8 cellular contexts compared by ENCODE assay signal in genomic region chr12:107319536-107320030, GRCh38.
DNase-seq lines count a peak whose midpoint lies in the region; ATAC-seq and TF ChIP-seq lines count a peak whose summit lies in the region.

No MANE protein-coding gene starts in this region.

- H3K4me3 Mint-ChIP-seq in activated CD8-positive, alpha-beta T cell treated with anti-CD3 and anti-CD28 coated beads, Interleukin-2, amount 10 ng/mL, durations not matched to agents 7 days and 5 days: peak overlapping the region; percentile 88

- no peak for TF ChIP-seq EP300 in SK-N-SH (IDR thresholded peaks at IDR 0.05; ENCODE audit: borderline replicate concordance in 1 of 2, low read depth in 1 of 2, low read length in 1 of 2)

- H3K36me3 Mint-ChIP-seq in activated CD8-positive, alpha-beta T cell treated with anti-CD3 and anti-CD28 coated beads, Interleukin-2, amount 10 ng/mL, durations not matched to agents 7 days and 5 days (ENCODE audit: low read depth): peaks cover 2% of the 10 kb centered on the region

- TF ChIP-seq CTCF in SK-N-SH (IDR thresholded peaks at IDR 0.05) (no peak), hepatocyte (IDR thresholded peaks at IDR 0.05; ENCODE audit: poor library complexity) (no peak)

- H3K4me1 Mint-ChIP-seq in activated CD8-positive, alpha-beta T cell treated with anti-CD3 and anti-CD28 coated beads, Interleukin-2, amount 10 ng/mL, durations not matched to agents 7 days and 5 days (ENCODE audit: low read depth): peaks cover 48% of the 10 kb centered on the region

- POLR2A ChIA-PET in SK-N-SH (lab: Yijun Ruan, JAX): interaction anchor here (1.9 kb wide), 1 partner anchor 78 kb away, joined by 4 read pairs; no protein-coding TSS in a partner anchor
- POLR2A ChIA-PET in activated CD8-positive, alpha-beta T cell treated with anti-CD3 and anti-CD28 coated beads, Interleukin-2, amount 10 ng/mL, durations not matched to agents 7 days and 5 days (lab: Charles Lee): interaction anchor here (0.7 to 7.0 kb wide), 14 partner anchors 8 to 226 kb away, joined by 3 to 145 read pairs (median 10); partner anchors contain the start of gene CRY1

- no peak for ATAC-seq in SK-N-SH treated with all-trans-retinoic acid at 6 μM for 48 hours
- peak; percentile 1 for ATAC-seq in activated CD8-positive, alpha-beta T cell treated with anti-CD3 and anti-CD28 coated beads, Interleukin-2, amount 10 ng/mL, durations not matched to agents 7 days and 5 days
- no peak for ATAC-seq in GM19395 (IDR thresholded peaks at IDR 0.05; ENCODE audit: unreplicated experiment)

- H3K79me2 ChIP-seq in SK-N-SH (ENCODE audit: insufficient read depth): no peaks in the 10 kb centered on the region
- no peaks in the 10 kb centered on the region for H3K79me2 ChIP-seq in hepatocyte

- H3K4me3 ChIP-seq in SK-N-SH (ENCODE audit: low read depth in 2 of 2, low read length in 1 of 2) (peak overlapping the region; percentile 46 to 69), hepatocyte (peak overlapping the region; percentile 43)

- H3K27ac ChIP-seq in SK-N-SH (ENCODE audit: low read depth in 2 of 2, low read length in 1 of 2) (no peak overlapping the region), hepatocyte (no peak overlapping the region)

- CTCF ChIA-PET in SK-N-SH (lab: Yijun Ruan, JAX): interaction anchor here (0.6 to 7.2 kb wide), 14 partner anchors 14 to 291 kb away, joined by 3 to 52 read pairs (median 4); no protein-coding TSS in a partner anchor
- CTCF ChIA-PET in activated CD8-positive, alpha-beta T cell treated with anti-CD3 and anti-CD28 coated beads, Interleukin-2, amount 10 ng/mL, durations not matched to agents 7 days and 5 days (lab: Charles Lee): interaction anchor here (0.8 to 10.6 kb wide), 13 partner anchors 9 to 302 kb away, joined by 3 to 182 read pairs (median 5); no protein-coding TSS in a partner anchor

- no peak for TF ChIP-seq RAD21 in SK-N-SH (IDR thresholded peaks at IDR 0.05; ENCODE audit: low read length)

- no peaks in the 10 kb centered on the region for H3F3A ChIP-seq in SK-N-SH (replicated peaks; ENCODE audit: insufficient read depth)

- 3% methylated on average over 6 of the region's 60 CpGs for WGBS in SK-N-SH (ENCODE audit: low lambda C conversion rate)
- WGBS in hepatocyte (ENCODE audit: low lambda C conversion rate, missing lambda C conversion rate): 2% methylated on average over 54 of the region's 60 CpGs

- H3K4me2 ChIP-seq in SK-N-SH: peak overlapping the region; percentile 88
- peak overlapping the region; percentile 99 for H3K4me2 ChIP-seq in hepatocyte

- peaks cover 0 to 24% of the 10 kb centered on the region in 2 experiments; a peak in 1 of 4 replicates for H3K4me1 ChIP-seq in SK-N-SH (ENCODE audit: control insufficient read depth in 1 of 2, insufficient read depth in 2 of 2, low read depth in 1 of 2, low read length in 1 of 2)
- H3K4me1 ChIP-seq in hepatocyte (ENCODE audit: insufficient read depth): peaks cover 5% of the 10 kb centered on the region

- H3K9me3 Mint-ChIP-seq in activated CD8-positive, alpha-beta T cell treated with anti-CD3 and anti-CD28 coated beads, Interleukin-2, amount 10 ng/mL, durations not matched to agents 7 days and 5 days (ENCODE audit: insufficient read depth): no peaks in the 10 kb centered on the region

- H3K27ac Mint-ChIP-seq in activated CD8-positive, alpha-beta T cell treated with anti-CD3 and anti-CD28 coated beads, Interleukin-2, amount 10 ng/mL, durations not matched to agents 7 days and 5 days: peak overlapping the region; percentile 97

- H3K9ac ChIP-seq in SK-N-SH: no peak overlapping the region

- peaks cover 20% of the 10 kb centered on the region for H3K27me3 Mint-ChIP-seq in activated CD8-positive, alpha-beta T cell treated with anti-CD3 and anti-CD28 coated beads, Interleukin-2, amount 10 ng/mL, durations not matched to agents 7 days and 5 days (ENCODE audit: low read depth)

- H3K27me3 ChIP-seq in SK-N-SH (ENCODE audit: insufficient read depth) (peaks cover 17% of the 10 kb centered on the region; the same call in 1 of the 2 replicates), hepatocyte (peaks cover 68% of the 10 kb centered on the region)

- H4K20me1 ChIP-seq in SK-N-SH (ENCODE audit: insufficient read depth) (no peaks in the 10 kb centered on the region), hepatocyte (ENCODE audit: insufficient read depth, poor library complexity, severe bottlenecking) (no peaks in the 10 kb centered on the region)

- peak; percentile 61 for DNase-seq in SK-N-SH
- DNase-seq in activated CD8-positive, alpha-beta T cell treated with anti-CD3 and anti-CD28 coated beads, Interleukin-2, amount 10 ng/mL, durations not matched to agents 7 days and 5 days: peak; percentile 35
- DNase-seq in hepatocyte (ENCODE audit: low spot score): peak; percentile 19
- DNase-seq in stimulated activated CD4-positive, alpha-beta T cell treated with anti-CD3 and anti-CD28 coated beads, Interleukin-4, amount 100 ng/mL, for 1 hour: peak; percentile 15
- DNase-seq in HK-2 (ENCODE audit: unreplicated experiment): no peak
- no peak for DNase-seq in foreskin melanocyte

- H2AFZ ChIP-seq in SK-N-SH (ENCODE audit: low read depth) (0 out of 2 replicates have a peak overlapping the region, but pooled peaks have one; percentile 81), hepatocyte (no peak overlapping the region)

- H3K36me3 ChIP-seq in SK-N-SH (replicated peaks in 1 of 2; ENCODE audit: control insufficient read depth in 1 of 2, insufficient read depth in 2 of 2, low read length in 1 of 2) (no peaks in the 10 kb centered on the region), hepatocyte (replicated peaks; ENCODE audit: insufficient read depth, low read depth) (no peaks in the 10 kb centered on the region)

- H3K9me2 ChIP-seq in SK-N-SH (no peaks in the 10 kb centered on the region), hepatocyte (replicated peaks; ENCODE audit: insufficient read depth) (no peaks in the 10 kb centered on the region)

- H3K9me3 ChIP-seq in SK-N-SH (no peaks in the 10 kb centered on the region), hepatocyte (ENCODE audit: low read depth) (no peaks in the 10 kb centered on the region)

TF ChIP-seq in SK-N-SH, 30 proteins besides CTCF, POLR2A, EP300 and RAD21 (continues in another document):
- TF ChIP-seq FOXM1 (IDR thresholded peaks at IDR 0.05; ENCODE audit: low read depth) (no peak), JUND (IDR thresholded peaks at IDR 0.05) (no peak), POLR2AphosphoS5 (IDR thresholded peaks at IDR 0.05; ENCODE audit: low read depth, low read length) (no peak), CHD2 (IDR thresholded peaks at IDR 0.05; ENCODE audit: low read length, partially characterized antibody) (no peak), ELF1 (IDR thresholded peaks at IDR 0.05) (no peak), USF1 (IDR thresholded peaks at IDR 0.05; ENCODE audit: borderline replicate concordance, low read depth) (no peak), GABPA (IDR thresholded peaks at IDR 0.05; ENCODE audit: low read depth) (no peak), NRF1 (IDR thresholded peaks at IDR 0.05; ENCODE audit: low read depth, low read length) (no peak), TAF1 (IDR thresholded peaks at IDR 0.05; ENCODE audit: borderline replicate concordance, low read depth, low read length) (no peak), RCOR1 (IDR thresholded peaks at IDR 0.05; ENCODE audit: low read length) (no peak), GATA2 (CRISPR knock-in tag; IDR thresholded peaks at IDR 0.05) (no peak), MEF2A (IDR thresholded peaks at IDR 0.05; ENCODE audit: borderline replicate concordance, low read depth) (no peak)

TF ChIP-seq in SK-N-SH treated with all-trans-retinoic acid at 6 μM for 48 hours, 23 proteins besides CTCF, POLR2A, EP300 and RAD21:
- no peak for TF ChIP-seq CSRNP3 (CRISPR knock-in tag; IDR thresholded peaks at IDR 0.05)
- TF ChIP-seq TCF4 (CRISPR knock-in tag; IDR thresholded peaks at IDR 0.05; ENCODE audit: borderline replicate concordance): no peak
- TF ChIP-seq ZNF8 (CRISPR knock-in tag; IDR thresholded peaks at IDR 0.05): no peak
- TF ChIP-seq POU6F1 (CRISPR knock-in tag; IDR thresholded peaks at IDR 0.05; ENCODE audit: borderline replicate concordance, low read depth): no peak
- no peak for TF ChIP-seq ZNF70 (CRISPR knock-in tag; IDR thresholded peaks at IDR 0.05)

Comparison
In these comparisons a context has a peak if more than half of its experiments do, and no peak if none do; other contexts are left out.
1. DNase-seq: peak in SK-N-SH (single experiment), activated CD8-positive, alpha-beta T cell treated with anti-CD3 and anti-CD28 coated beads, Interleukin-2, amount 10 ng/mL, durations not matched to agents 7 days and 5 days (single experiment), hepatocyte (single experiment) and stimulated activated CD4-positive, alpha-beta T cell treated with anti-CD3 and anti-CD28 coated beads, Interleukin-4, amount 100 ng/mL, for 1 hour (single experiment); none in HK-2 (single experiment) and foreskin melanocyte (single experiment).